8 cellular contexts compared by ENCODE assay signal in genomic region chr11:694563-695331, GRCh38. TPM values are rescaled to one million over a fixed set of nuclear protein-coding genes. Genes with fewer than 3 reads are reported as not detected.
DNase-seq lines count a peak whose midpoint lies in the region; ATAC-seq, FAIRE-seq and TF ChIP-seq lines count a peak whose summit lies in the region.

DEAF1 (minus strand) TSS chr11:695222; CDS start chr11:695047, 175 bp downstream.

- no peaks in the 10 kb centered on the region for H3K27me3 ChIP-seq in endodermal cell (ENCODE audit: control insufficient read depth, insufficient read depth, low read length, poor library complexity, severe bottlenecking)
- no peaks in the 10 kb centered on the region for H3K27me3 ChIP-seq in mesendoderm (ENCODE audit: insufficient read depth, low read length, poor library complexity)

- no peak for TF ChIP-seq CTCF in endodermal cell (conservative IDR thresholded peaks at IDR 0.05)

- peak within 1 kb of the TSS; percentile 97 for H2BK5ac ChIP-seq in mesendoderm (ENCODE audit: low read length)

- H3K27ac Mint-ChIP-seq in endodermal cell = peak within 1 kb of the TSS; percentile 97

- H3K36me3 ChIP-seq in endodermal cell (ENCODE audit: control insufficient read depth, insufficient read depth, low read length) (peaks cover 2% of the 10 kb centered on the region), mesendoderm (ENCODE audit: control insufficient read depth, insufficient read depth, low read length) (peaks cover under 1% of the 10 kb centered on the region)

- H3K4me2 ChIP-seq in mesendoderm (ENCODE audit: low read length) = peak within 1 kb of the TSS; percentile 71

- H2AK5ac ChIP-seq in mesendoderm (ENCODE audit: low read length) = no peak within 1 kb of the TSS

- peaks cover 5% of the 10 kb centered on the region for H3K4me1 ChIP-seq in endodermal cell (ENCODE audit: control insufficient read depth, insufficient read depth, low read length)
- H3K4me1 ChIP-seq in mesendoderm (ENCODE audit: control insufficient read depth, low read depth, low read length) = no peaks in the 10 kb centered on the region

- WGBS in endodermal cell (ENCODE audit: insufficient coverage in 1 of 2, insufficient read length in 1 of 2), 2 experiments = 3 to 7% methylated on average over 66 to 107 of the region's 108 CpGs
- no CpG with 5 or more reads among the region's 108 CpGs for WGBS in mesendoderm (ENCODE audit: extremely low coverage, insufficient coverage, low lambda C conversion rate)

- no peak within 1 kb of the TSS for H4K5ac ChIP-seq in mesendoderm (ENCODE audit: low read length)

- H3K9ac ChIP-seq in endodermal cell (ENCODE audit: extremely low read depth, low read length, poor library complexity, severe bottlenecking) (peak within 1 kb of the TSS; percentile 91), mesendoderm (ENCODE audit: low read length) (peak within 1 kb of the TSS; percentile 98)

- H3K18ac ChIP-seq in mesendoderm (ENCODE audit: low read length) = peak within 1 kb of the TSS; percentile 95

- H2BK15ac ChIP-seq in mesendoderm (replicated peaks; ENCODE audit: low read depth) = no peak within 1 kb of the TSS

- no peaks in the 10 kb centered on the region for H3K27me3 Mint-ChIP-seq in endodermal cell (ENCODE audit: insufficient read depth)

- no peaks in the 10 kb centered on the region for H3K9me3 ChIP-seq in endodermal cell (ENCODE audit: control insufficient read depth, low read length)

- peak within 1 kb of the TSS; percentile 48 for H3K23ac ChIP-seq in mesendoderm (ENCODE audit: low read length)

- peak within 1 kb of the TSS; percentile 88 for H3K4me3 ChIP-seq in endodermal cell (ENCODE audit: low read length)
- H3K4me3 ChIP-seq in mesendoderm (ENCODE audit: low read length) = peak within 1 kb of the TSS; percentile 74

- peak within 1 kb of the TSS; percentile 76 for H3K4me3 Mint-ChIP-seq in endodermal cell

- H3K4me1 Mint-ChIP-seq in endodermal cell = peaks cover 20% of the 10 kb centered on the region

- H2BK120ac ChIP-seq in mesendoderm (ENCODE audit: low read depth, low read length) = peak within 1 kb of the TSS; percentile 40

- peaks cover 24% of the 10 kb centered on the region for H3K79me2 ChIP-seq in mesendoderm (ENCODE audit: control insufficient read depth, insufficient read depth, low read length)

- peaks cover 11% of the 10 kb centered on the region for H3K79me1 ChIP-seq in mesendoderm (ENCODE audit: low read length)

- peak within 1 kb of the TSS; percentile 99 for H3K4ac ChIP-seq in mesendoderm (ENCODE audit: low read depth, low read length)

- peak; percentile 94 for FAIRE-seq in HTR-8/SVneo (lab: Jason Lieb, UNC)

- DNase-seq in COLO829 (ENCODE audit: low spot score) (peak; percentile 88), HTR-8/SVneo (ENCODE audit: insufficient read length, low spot score) (peak; percentile 86), NOMO-1 treated with DMSO at 0.1 percent for 48 hours (lab: John Stamatoyannopoulos, UW; ENCODE audit: unreplicated experiment) (peak; percentile 97), endodermal cell (peak; percentile 99), mesendoderm (peak; percentile 98)
- DNase-seq in activated CD8-positive, alpha-beta memory T cell treated with anti-CD3 and anti-CD28 coated beads, Interleukin-2, amount 50 U/mL, for 1 hour (ENCODE audit: extremely low read depth) = peak; percentile 98
- peak; percentile 97 for DNase-seq in stimulated activated CD8-positive, alpha-beta memory T cell treated with anti-CD3 and anti-CD28 coated beads, Interleukin-15, amount 100 ng/mL, for 1 hour (ENCODE audit: low read depth)

- H3K9me3 Mint-ChIP-seq in endodermal cell = no peaks in the 10 kb centered on the region

- peak within 1 kb of the TSS; percentile 98 for H3K56ac ChIP-seq in mesendoderm (ENCODE audit: low read length)

- ATAC-seq in GM21367 (IDR thresholded peaks at IDR 0.05; ENCODE audit: unreplicated experiment) = peak; percentile 66

- peaks cover 7% of the 10 kb centered on the region for H3K36me3 Mint-ChIP-seq in endodermal cell (ENCODE audit: low read depth)

- no peak within 1 kb of the TSS for H4K8ac ChIP-seq in mesendoderm (ENCODE audit: low read depth, low read length)

- H3K27ac ChIP-seq in endodermal cell (ENCODE audit: low read depth, low read length) (peak within 1 kb of the TSS; percentile 99), mesendoderm (ENCODE audit: low read depth, low read length) (peak within 1 kb of the TSS; percentile 100)

RNA-seq across cellular contexts. Expression of gene DEAF1, which starts in this region (rescaled TPM):
- total RNA-seq in endodermal cell = 10 to 100 TPM; 44.1 to 51.9 TPM
- polyA plus RNA-seq in endodermal cell (2013, experiment 1 of 2) = 53.7 TPM
- 48.4 TPM for polyA plus RNA-seq in endodermal cell (2013, experiment 2 of 2)
- 14.8 TPM for polyA plus RNA-seq in mesendoderm (2013, experiment 1 of 2)
- polyA plus RNA-seq in mesendoderm (2013, experiment 2 of 2) = 14.9 TPM

Comparison
In these comparisons a context has a peak if more than half of its experiments do, and no peak if none do; other contexts are left out.
1. Peak in every context shown above with its lines: DNase-seq, ATAC-seq, H3K4me3 ChIP-seq and H3K27ac ChIP-seq.